In genomic region chrX:100208076-100208475, GRCh38 we compare ENCODE assay signal across 27 cellular contexts.
DNase-seq lines count a peak whose midpoint lies in the region; ATAC-seq and TF ChIP-seq lines count a peak whose summit lies in the region.
"Had no signal": no experiment of that assay in that cellular context is flagged by ENCODE, and none has a peak within 500 bp of the region (broad histone marks: within the 10 kb centered on the region; RNA-seq: fewer than 3 reads in every experiment).

No MANE protein-coding gene starts in this region.

- no peak overlapping the region for H3K4me2 ChIP-seq in H9 (ENCODE audit: insufficient read depth, insufficient read length, low read length)
- H3K4me2 ChIP-seq: PC-9 had no signal

- no peak overlapping the region for H3K4ac ChIP-seq in H9 (ENCODE audit: low read depth, low read length)

- H4K20me1 ChIP-seq in H9 (ENCODE audit: control insufficient read depth, insufficient read depth, insufficient read length), result no peaks in the 10 kb centered on the region

- no peak overlapping the region for H4K91ac ChIP-seq in H9 (ENCODE audit: insufficient read length, low read depth, low read length)

- peak overlapping the region in 1 of 3 experiments; percentile 9; a peak in 2 of 7 replicates for H3K27ac Mint-ChIP-seq in H9
- H3K27ac Mint-ChIP-seq: activated CD4-positive, alpha-beta T cell treated with anti-CD3 and anti-CD28 coated beads for 36 hours; activated CD8-positive, alpha-beta T cell treated with anti-CD3 and anti-CD28 coated beads, Interleukin-2, amount 10 ng/mL, durations not matched to agents 7 days and 5 days; activated naive CD4-positive, alpha-beta T cell treated with anti-CD3 and anti-CD28 coated beads for 36 hours; CD4-positive, alpha-beta T cell; naive thymus-derived CD8-positive, alpha-beta T cell had no signal

- no peaks in the 10 kb centered on the region; the same call in 1 of the 2 replicates for H3K4me1 ChIP-seq in H9 (ENCODE audit: insufficient read depth, low read length)
- H3K4me1 ChIP-seq: body of pancreas, gastrocnemius medialis, lower lobe of right lung had no signal

- no peak overlapping the region for H3K27ac ChIP-seq in H9 (ENCODE audit: insufficient read length, low read depth, low read length)
- H3K27ac ChIP-seq: body of pancreas, gastrocnemius medialis, GM23248, lower lobe of right lung, PC-9 had no signal

- peak; percentile 45 for DNase-seq in DMS 273 (lab: John Stamatoyannopoulos, UW; ENCODE audit: unreplicated experiment)
- DNase-seq in H9, result peak; percentile 33
- peak; percentile 0 for DNase-seq in astrocyte of the hippocampus (ENCODE audit: low read depth, low spot score)
- peak; percentile 40 for DNase-seq in iPS-NIHi7 (ENCODE audit: extremely low spot score)
- DNase-seq in NCI-H82 (lab: John Stamatoyannopoulos, UW), result no peak
- no peak for DNase-seq in omental fat pad (ENCODE audit: low spot score)
- no peak for DNase-seq in activated CD4-positive, alpha-beta T cell treated with anti-CD3 and anti-CD28 coated beads, Interleukin-2, amount 50 U/mL, for 48 hours
- no peak for DNase-seq in NCI-H2081 treated with DMSO at 0.1 percent for 48 hours (lab: John Stamatoyannopoulos, UW)
- DNase-seq: activated CD4-positive, alpha-beta T cell treated with anti-CD3 and anti-CD28 coated beads for 36 hours; activated CD8-positive, alpha-beta T cell treated with anti-CD3 and anti-CD28 coated beads, Interleukin-2, amount 10 ng/mL, durations not matched to agents 7 days and 5 days; activated naive CD4-positive, alpha-beta T cell treated with anti-CD3 and anti-CD28 coated beads for 36 hours; body of pancreas; CD4-positive, alpha-beta T cell; cerebellar nuclear complex; dermis blood vessel endothelial cell; gastrocnemius medialis; GM23248; lower lobe of right lung; naive thymus-derived CD8-positive, alpha-beta T cell; NCI-H1092 treated with DMSO at 0.1 percent for 48 hours; NCI-H187; NCI-H510A treated with DMSO at 0.1 percent for 48 hours; PC-9; Right ventricle myocardium superior; stimulated activated naive CD4-positive, alpha-beta T cell treated with Interleukin-2 at 50 U/mL for 16 hours; T-helper 2 cell had no signal

- no peak overlapping the region for H2BK5ac ChIP-seq in H9 (ENCODE audit: insufficient read length, low read length)

- peak overlapping the region; percentile 87 for H2AFZ ChIP-seq in H9 (ENCODE audit: low read length)
- H2AFZ ChIP-seq: GM23248, PC-9 had no signal

- H2BK20ac ChIP-seq in H9 (ENCODE audit: low read depth, low read length, poor library complexity, severe bottlenecking), result no peak overlapping the region

- no peak overlapping the region for H3K18ac ChIP-seq in H9 (ENCODE audit: insufficient read length, low read depth, low read length)

- H3K36me3 Mint-ChIP-seq in H9 (ENCODE audit: insufficient read depth in 1 of 3, low read depth in 3 of 3), result no peaks in the 10 kb centered on the region; a peak in 1 of 7 replicates

- H2BK15ac ChIP-seq in H9 (ENCODE audit: low read depth, low read length), result no peak overlapping the region

- TF ChIP-seq CTCF in H9 (conservative IDR thresholded peaks at IDR 0.05), result peak; percentile 26; the same call in 1 of the 3 replicates
- no peak for TF ChIP-seq CTCF in omental fat pad (IDR thresholded peaks at IDR 0.05)

- H4K5ac ChIP-seq in H9 (ENCODE audit: insufficient read length, low read depth, low read length), result no peak overlapping the region

- no peak overlapping the region for H2BK120ac ChIP-seq in H9 (ENCODE audit: low read depth, low read length, poor library complexity, severe bottlenecking)

- H2BK12ac ChIP-seq in H9 (ENCODE audit: insufficient read length, low read depth, low read length), result no peak overlapping the region

- H3K9me3 ChIP-seq in H9 (ENCODE audit: control insufficient read depth, low read depth, low read length), result no peaks in the 10 kb centered on the region
- H3K9me3 ChIP-seq: body of pancreas, gastrocnemius medialis, lower lobe of right lung had no signal

- H3K14ac ChIP-seq in H9 (ENCODE audit: insufficient read depth, low read length), result no peak overlapping the region

- H3K27me3 Mint-ChIP-seq in H9 (ENCODE audit: low read depth), result no peaks in the 10 kb centered on the region
- H3K27me3 Mint-ChIP-seq: activated CD4-positive, alpha-beta T cell treated with anti-CD3 and anti-CD28 coated beads for 36 hours; CD4-positive, alpha-beta T cell; naive thymus-derived CD8-positive, alpha-beta T cell had no signal

- no peak overlapping the region for H3K4me3 Mint-ChIP-seq in H9
- H3K4me3 Mint-ChIP-seq: activated CD4-positive, alpha-beta T cell treated with anti-CD3 and anti-CD28 coated beads for 36 hours; activated CD8-positive, alpha-beta T cell treated with anti-CD3 and anti-CD28 coated beads, Interleukin-2, amount 10 ng/mL, durations not matched to agents 7 days and 5 days; activated naive CD4-positive, alpha-beta T cell treated with anti-CD3 and anti-CD28 coated beads for 36 hours; CD4-positive, alpha-beta T cell; naive thymus-derived CD8-positive, alpha-beta T cell had no signal

- peaks cover 9 to 11% of the 10 kb centered on the region in 2 experiments for H3K4me1 Mint-ChIP-seq in H9
- H3K4me1 Mint-ChIP-seq: activated CD4-positive, alpha-beta T cell treated with anti-CD3 and anti-CD28 coated beads for 36 hours; naive thymus-derived CD8-positive, alpha-beta T cell had no signal

- H3K23me2 ChIP-seq in H9 (ENCODE audit: insufficient read length, low read depth, low read length, poor library complexity, severe bottlenecking), result no peaks in the 10 kb centered on the region

- H4K8ac ChIP-seq in H9 (replicated peaks; ENCODE audit: insufficient read length, low read depth, low read length), result no peak overlapping the region

- no peaks in the 10 kb centered on the region for H3K27me3 ChIP-seq in H9 (ENCODE audit: insufficient read depth, low read length)
- H3K27me3 ChIP-seq: body of pancreas, gastrocnemius medialis had no signal

- H3K79me1 ChIP-seq in H9 (ENCODE audit: insufficient read depth, low read depth, low read length, poor library complexity, severe bottlenecking), result no peaks in the 10 kb centered on the region

- H3K23ac ChIP-seq in H9 (ENCODE audit: insufficient read length, low read depth, low read length), result no peak overlapping the region

- no peak overlapping the region for H2AK5ac ChIP-seq in H9 (ENCODE audit: insufficient read length, low read length)

- no peak overlapping the region for H3K9ac ChIP-seq in H9 (ENCODE audit: extremely low read depth, insufficient read length, low read length)
- H3K9ac ChIP-seq: GM23248 had no signal

- ATAC-seq in omental fat pad (ENCODE audit: low FRiP score), result no peak
- ATAC-seq: activated CD4-positive, alpha-beta T cell treated with anti-CD3 and anti-CD28 coated beads for 36 hours; activated CD8-positive, alpha-beta T cell treated with anti-CD3 and anti-CD28 coated beads, Interleukin-2, amount 10 ng/mL, durations not matched to agents 7 days and 5 days; body of pancreas; gastrocnemius medialis; K562; lower lobe of right lung; naive thymus-derived CD8-positive, alpha-beta T cell had no signal

- H3T11ph ChIP-seq in H9 (ENCODE audit: low read length), result no peak overlapping the region

- no peaks in the 10 kb centered on the region for H3K79me2 ChIP-seq in H9 (ENCODE audit: insufficient read depth, low read length)

- no peaks in the 10 kb centered on the region; a peak in 3 of 5 replicates for H3K9me3 Mint-ChIP-seq in H9

- no peak overlapping the region for H3K56ac ChIP-seq in H9 (ENCODE audit: insufficient read length, low read depth, low read length)

Comparison
In these comparisons a context has a peak if more than half of its experiments do, and no peak if none do; other contexts are left out.
1. DNase-seq: peak in DMS 273 (single experiment), H9 (single experiment), astrocyte of the hippocampus (single experiment) and iPS-NIHi7 (single experiment); none in NCI-H82 (single experiment), omental fat pad (single experiment), activated CD4-positive, alpha-beta T cell treated with anti-CD3 and anti-CD28 coated beads, Interleukin-2, amount 50 U/mL, for 48 hours (0 of 2) and NCI-H2081 treated with DMSO at 0.1 percent for 48 hours (single experiment).